13 cellular contexts compared by ENCODE assay signal in the genomic region with DNA sequence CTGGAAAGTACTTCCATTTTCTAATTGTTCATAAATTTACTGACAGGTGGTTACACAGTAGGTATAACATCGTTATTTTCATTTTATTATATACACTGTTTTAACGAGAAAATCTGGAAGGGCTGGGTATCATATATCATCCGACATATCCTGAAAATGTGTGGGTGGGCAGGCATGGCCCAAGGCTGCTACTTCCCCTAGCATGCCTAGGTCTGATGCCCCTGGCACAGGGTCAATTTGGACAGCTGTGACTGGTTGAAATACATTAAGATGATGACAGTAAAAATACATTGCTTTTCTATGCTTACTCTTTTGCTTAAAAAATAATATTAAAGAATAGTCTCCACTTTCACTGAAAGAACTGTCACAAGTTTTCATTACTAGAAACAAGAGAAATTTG.
"Had no signal": no experiment of that assay in that cellular context is flagged by ENCODE, and none has a peak within 500 bp of the region (broad histone marks: within the 10 kb centered on the region; RNA-seq: fewer than 3 reads in every experiment).

No MANE protein-coding gene starts in this region.

- DNase-seq: activated CD4-positive, alpha-beta T cell treated with anti-CD3 and anti-CD28 coated beads, Interleukin-2, amount 50 U/mL, for 1 hour; activated CD8-positive, alpha-beta memory T cell treated with anti-CD3 and anti-CD28 coated beads for 24 hours; activated gamma-delta T cell treated with Interleukin-2 at 50 U/mL for 16 hours; cortex of kidney; effector CD4-positive, alpha-beta T cell; left ventricle myocardium inferior; posterior cingulate gyrus; retina; stimulated activated CD4-positive, alpha-beta T cell treated with anti-CD3 and anti-CD28 coated beads, Interleukin-2, amount 100 ng/mL, for 48 hours; stimulated activated naive CD4-positive, alpha-beta T cell; tibial artery; uterus had no signal

- H3K4me3 ChIP-seq: left ventricle myocardium inferior, tibial artery, uterus had no signal

- H3K9me3 ChIP-seq: left ventricle myocardium inferior, tibial artery, uterus had no signal

- H3K4me1 ChIP-seq: left ventricle myocardium inferior, tibial artery, uterus had no signal

- H3K27ac ChIP-seq: left ventricle myocardium inferior, tibial artery, uterus had no signal

- H3K36me3 ChIP-seq: left ventricle myocardium inferior, tibial artery, uterus had no signal

- H3K27me3 ChIP-seq: tibial artery, uterus had no signal

- ATAC-seq: natural killer cell treated with Interleukin-12 subunit alpha and Interleukin-12 subunit beta and Interleukin-15 and Interleukin-18, amount 100 ng/mL, for 72 hours had no signal
